In the genomic region with DNA sequence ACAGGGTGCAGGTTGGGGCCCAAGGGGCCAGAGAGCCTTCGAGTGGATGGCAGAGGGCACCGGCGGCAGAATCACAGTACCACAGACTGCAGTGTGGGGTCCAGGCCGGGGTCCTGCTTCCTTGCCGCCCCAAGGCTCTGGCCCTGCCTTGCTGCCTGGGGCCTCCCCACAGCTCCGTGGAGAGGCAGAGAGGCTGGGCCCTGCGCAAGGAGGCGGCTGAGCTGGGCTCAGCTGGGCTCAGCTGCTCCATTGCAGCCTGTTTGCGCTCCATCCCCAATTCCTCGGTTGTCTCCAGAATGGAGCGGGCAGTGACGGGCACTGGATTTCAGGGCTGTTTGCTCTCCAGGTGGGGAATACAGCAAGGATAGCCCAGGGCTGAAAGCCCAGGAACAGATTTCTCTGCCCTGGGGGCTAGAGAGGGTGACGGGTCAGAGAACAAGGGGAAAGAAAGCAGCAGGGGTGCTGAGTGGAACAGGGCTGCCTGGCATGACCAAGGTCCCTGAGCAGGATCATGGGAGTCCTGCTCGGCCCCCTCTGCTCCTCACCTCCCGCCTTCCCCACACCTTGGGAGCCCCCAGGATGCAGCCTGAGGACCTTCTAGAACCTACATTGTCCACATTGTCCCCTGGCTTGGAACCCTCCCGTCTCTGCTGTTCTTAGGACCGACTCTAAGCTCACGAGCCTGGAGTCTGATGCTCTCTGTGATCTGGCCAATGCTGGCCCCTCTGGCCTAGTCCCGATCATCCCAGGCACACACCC, we compare ENCODE assay signal across 22 cellular contexts. TPM values are rescaled to one million over a fixed set of nuclear protein-coding genes. Genes with fewer than 3 reads are reported as not detected.
A peak's percentile ranks its signal among the peaks of the same experiment; 100 is the strongest.
DNase-seq lines count a peak whose midpoint lies in the region; ATAC-seq, FAIRE-seq and TF ChIP-seq lines count a peak whose summit lies in the region.
"Had no signal": no experiment of that assay in that cellular context is flagged by ENCODE, and none has a peak within 500 bp of the region (broad histone marks: within the 10 kb centered on the region; RNA-seq: fewer than 3 reads in every experiment).

No MANE protein-coding gene starts in this region.

- H3K9ac ChIP-seq in DND-41 (ENCODE audit: low read depth, low read length) (no peak overlapping the region), kidney (ENCODE audit: low read length in 2 of 2) (no peak overlapping the region)
- H3K9ac ChIP-seq: BLaER1 had no signal

- no peak for FAIRE-seq in kidney (lab: Jason Lieb, UNC)
- FAIRE-seq: A204.1, D721Med had no signal

- H3K79me2 ChIP-seq in DND-41 (ENCODE audit: insufficient read depth, low read length) = no peaks in the 10 kb centered on the region

- 0 out of 2 replicates have a peak overlapping the region, but pooled peaks have one; percentile 55 for H3K27ac ChIP-seq in DND-41 (ENCODE audit: low read length)
- H3K27ac ChIP-seq in left lung = no peak overlapping the region
- H3K27ac ChIP-seq in tibial artery = no peak overlapping the region
- no peak overlapping the region for H3K27ac ChIP-seq in kidney (ENCODE audit: low read depth in 2 of 2, low read length in 2 of 2)
- H3K27ac ChIP-seq: BLaER1 had no signal

- H4K20me1 ChIP-seq in DND-41 (ENCODE audit: insufficient read depth, low read length) = no peaks in the 10 kb centered on the region

- no peak overlapping the region for H3K4me3 ChIP-seq in DND-41 (ENCODE audit: low read depth in 1 of 2, low read length in 2 of 2)
- no peak overlapping the region for H3K4me3 ChIP-seq in left lung
- H3K4me3 ChIP-seq in tibial artery = no peak overlapping the region
- no peak overlapping the region for H3K4me3 ChIP-seq in kidney (ENCODE audit: low read length in 2 of 2)
- H3K4me3 ChIP-seq: BLaER1 had no signal

- H3K4me2 ChIP-seq in DND-41 (ENCODE audit: insufficient read depth, low read length) = no peak overlapping the region
- H3K4me2 ChIP-seq: BLaER1 had no signal

- DNase-seq in activated CD8-positive, alpha-beta memory T cell treated with anti-CD3 and anti-CD28 coated beads, Interleukin-2, amount 50 U/mL, for 4 hours = peak; percentile 11
- no peak for DNase-seq in activated CD8-positive, alpha-beta memory T cell treated with anti-CD3 and anti-CD28 coated beads, Interleukin-2, amount 50 U/mL, for 48 hours
- DNase-seq in DND-41 (no peak), left lung (peak; percentile 19 to 68), tibial artery (peak; percentile 14 to 56), kidney (no peak), T1000 (lab: John Stamatoyannopoulos, UW) (no peak)
- DNase-seq: H9, MM.1S, NCI-H1092, NCI-H1436 treated with DMSO at 0.1 percent for 48 hours, NCI-H2029, NCI-H345, NCI-H524 treated with DMSO at 0.1 percent for 48 hours, RPMI8226, SIG-M5 had no signal

- H3K36me3 ChIP-seq in DND-41 (ENCODE audit: insufficient read depth, low read length) (no peaks in the 10 kb centered on the region), left lung (no peaks in the 10 kb centered on the region), tibial artery (no peaks in the 10 kb centered on the region), kidney (ENCODE audit: control insufficient read depth in 1 of 2, insufficient read depth in 2 of 2, low read length in 2 of 2) (no peaks in the 10 kb centered on the region)
- H3K36me3 ChIP-seq: BLaER1 had no signal

- H2AFZ ChIP-seq in DND-41 (ENCODE audit: low read depth, low read length) = no peak overlapping the region

- ATAC-seq in DND-41 (ENCODE audit: insufficient read depth, low read depth) (no peak), left lung (no peak), GM21786 (IDR thresholded peaks at IDR 0.05; ENCODE audit: unreplicated experiment) (no peak)

- no peak for TF ChIP-seq CTCF in DND-41 (IDR thresholded peaks at IDR 0.05; ENCODE audit: borderline replicate concordance, extremely low read depth, low read length, poor library complexity, severe bottlenecking)
- no peak for TF ChIP-seq CTCF in left lung (IDR thresholded peaks at IDR 0.05)
- TF ChIP-seq CTCF in tibial artery (IDR thresholded peaks at IDR 0.05) = no peak
- TF ChIP-seq CTCF in kidney (IDR thresholded peaks at IDR 0.05; ENCODE audit: borderline replicate concordance, extremely low read depth, insufficient read depth) = no peak

- H3K9me3 ChIP-seq in DND-41 (ENCODE audit: insufficient read depth, low read length, severe bottlenecking) = no peaks in the 10 kb centered on the region
- no peaks in the 10 kb centered on the region for H3K9me3 ChIP-seq in left lung
- no peaks in the 10 kb centered on the region for H3K9me3 ChIP-seq in tibial artery
- H3K9me3 ChIP-seq in kidney (ENCODE audit: control insufficient read depth in 1 of 2, low read length in 2 of 2) = no peaks in the 10 kb centered on the region
- H3K9me3 ChIP-seq: BLaER1 had no signal

- peaks cover 33% of the 10 kb centered on the region for H3K4me1 ChIP-seq in DND-41 (ENCODE audit: insufficient read depth, low read length)
- H3K4me1 ChIP-seq in left lung = no peaks in the 10 kb centered on the region
- peaks cover 0 to 14% (median 9%) of the 10 kb centered on the region in 4 donors for H3K4me1 ChIP-seq in tibial artery
- no peaks in the 10 kb centered on the region for H3K4me1 ChIP-seq in kidney (ENCODE audit: control insufficient read depth in 1 of 2, insufficient read depth in 1 of 2, low read depth in 1 of 2, low read length in 2 of 2)

- intact Hi-C loops in left lung (cut with DNase I) = no loop called here
- intact Hi-C loops in tibial artery (cut with DNase I; ENCODE audit: low total_unique reads) = no loop called here
- intact Hi-C loops in kidney (cut with DNase I) = no loop called here

- H3K27me3 ChIP-seq in DND-41 (ENCODE audit: insufficient read depth, low read length, poor library complexity) (no peaks in the 10 kb centered on the region), left lung (peaks cover 23 to 84% of the 10 kb centered on the region in 2 donors), tibial artery (peaks cover 0 to 90% of the 10 kb centered on the region in 2 donors)

RNA-seq across cellular contexts. Expression of a gene that starts 18.9 kb away (rescaled TPM):
- total RNA-seq in left lung = not detected
- total RNA-seq in kidney = not detected
- polyA plus RNA-seq in kidney (ENCODE audit: insufficient read depth, low read depth, low replicate concordance) = not detected
- total RNA-seq: CD8-positive, alpha-beta memory T cell; H9; LHCN-M2 had no signal
- polyA plus RNA-seq: CD8-positive, alpha-beta memory T cell had no signal

RNA-seq across cellular contexts. Expression of a gene that starts 32.5 kb away (rescaled TPM):
- total RNA-seq in left lung = under 1 TPM; 0.31 to 0.47 TPM
- 0.22 TPM for total RNA-seq in kidney
- polyA plus RNA-seq in kidney (ENCODE audit: insufficient read depth, low read depth, low replicate concordance) = not detected
- total RNA-seq: CD8-positive, alpha-beta memory T cell; H9; LHCN-M2 had no signal
- polyA plus RNA-seq: CD8-positive, alpha-beta memory T cell had no signal

RNA-seq across cellular contexts. Expression of a gene that starts 34.6 kb away (rescaled TPM):
- 10 to 100 TPM; 34.5 to 39.6 TPM for total RNA-seq in left lung
- 63.0 TPM for total RNA-seq in kidney
- 8.5 TPM for polyA plus RNA-seq in kidney (ENCODE audit: insufficient read depth, low read depth, low replicate concordance)

Comparison
In these comparisons a context has a peak if more than half of its experiments do, and no peak if none do; other contexts are left out.
1. DNase-seq: peak in activated CD8-positive, alpha-beta memory T cell treated with anti-CD3 and anti-CD28 coated beads, Interleukin-2, amount 50 U/mL, for 4 hours (single experiment), left lung (2 of 2) and tibial artery (2 of 2); none in activated CD8-positive, alpha-beta memory T cell treated with anti-CD3 and anti-CD28 coated beads, Interleukin-2, amount 50 U/mL, for 48 hours (single experiment), DND-41 (single experiment), kidney (single experiment) and T1000 (single experiment).